ENCODE assay signal across 8 cellular contexts in the genomic region with DNA sequence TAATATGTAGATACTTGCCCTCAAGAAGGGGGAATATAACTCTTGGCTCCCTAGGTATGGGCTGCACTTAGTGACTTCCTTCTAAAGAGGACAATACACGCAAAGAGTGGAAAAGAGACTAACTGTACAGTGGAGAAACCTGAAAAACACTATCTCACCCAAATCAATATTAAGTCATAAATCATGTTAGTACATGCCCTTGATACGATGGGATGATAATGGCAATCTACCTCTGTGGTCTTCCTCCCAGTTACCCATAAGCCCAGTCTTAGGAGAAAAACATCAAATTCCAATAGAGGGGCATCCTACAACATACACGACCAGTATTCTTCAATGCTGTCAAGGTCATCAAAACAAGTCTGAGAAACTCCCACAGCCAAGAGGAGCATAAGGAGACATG. TPM values are rescaled to one million over a fixed set of nuclear protein-coding genes. Genes with fewer than 3 reads are reported as not detected.
DNase-seq lines count a peak whose midpoint lies in the region; ATAC-seq and TF ChIP-seq lines count a peak whose summit lies in the region.
"Had no signal": no experiment of that assay in that cellular context is flagged by ENCODE, and none has a peak within 500 bp of the region (broad histone marks: within the 10 kb centered on the region; RNA-seq: fewer than 3 reads in every experiment).

No MANE protein-coding gene starts in this region.

- intact Hi-C loops in activated B cell treated with CpG ODN at 0.5 μM for 24 hours (cut with micrococcal nuclease) = loop anchor here (5.0 to 10.0 kb wide), 5 partner anchors 110 to 470 kb away; a partner anchor contains a TSS

- no peaks in the 10 kb centered on the region for H3K9me3 Mint-ChIP-seq in activated B cell treated with CpG ODN at 0.5 μM for 24 hours
- no peaks in the 10 kb centered on the region for H3K9me3 Mint-ChIP-seq in stimulated activated memory B cell treated with anti-CD40 and anti-IgM and Interleukin-4, amounts not matched to agents 10 μg/mL and 1 μg/mL and 100 μg/mL, for 72 hours

- no peaks in the 10 kb centered on the region for H3K9me3 ChIP-seq in hepatocyte (ENCODE audit: low read depth)

- H3K9me2 ChIP-seq in hepatocyte (replicated peaks; ENCODE audit: insufficient read depth) = no peaks in the 10 kb centered on the region

- peak overlapping the region; percentile 98 for H3K4me3 Mint-ChIP-seq in activated B cell treated with CpG ODN at 0.5 μM for 24 hours
- H3K4me3 Mint-ChIP-seq in stimulated activated memory B cell treated with anti-CD40 and anti-IgM and Interleukin-4, amounts not matched to agents 10 μg/mL and 1 μg/mL and 100 μg/mL, for 72 hours = peak overlapping the region; percentile 89

- H3K4me1 ChIP-seq in hepatocyte (ENCODE audit: insufficient read depth) = peaks cover 32% of the 10 kb centered on the region

- H3K4me2 ChIP-seq in hepatocyte = peak overlapping the region; percentile 83

- no peak for TF ChIP-seq CTCF in HFF-Myc (IDR thresholded peaks at IDR 0.05; ENCODE audit: low read depth, low read length, missing control alignments)
- no peak for TF ChIP-seq CTCF in activated B cell treated with CpG ODN at 0.5 μM for 24 hours (IDR thresholded peaks at IDR 0.05)
- TF ChIP-seq CTCF in hepatocyte (IDR thresholded peaks at IDR 0.05; ENCODE audit: poor library complexity) = no peak

- POLR2A ChIA-PET in activated B cell treated with CpG ODN at 0.5 μM for 24 hours (lab: Charles Lee) = interaction anchor here (1.4 to 3.2 kb wide), 2 partner anchors 115 to 247 kb away, joined by 5 to 27 read pairs; a partner anchor contains a TSS

- H3K27me3 Mint-ChIP-seq in activated B cell treated with CpG ODN at 0.5 μM for 24 hours = no peaks in the 10 kb centered on the region
- H3K27me3 Mint-ChIP-seq in stimulated activated memory B cell treated with anti-CD40 and anti-IgM and Interleukin-4, amounts not matched to agents 10 μg/mL and 1 μg/mL and 100 μg/mL, for 72 hours = no peaks in the 10 kb centered on the region

- no peaks in the 10 kb centered on the region for H3K36me3 ChIP-seq in hepatocyte (replicated peaks; ENCODE audit: insufficient read depth, low read depth)

- no peak for ATAC-seq in activated B cell treated with CpG ODN at 0.5 μM for 24 hours (ENCODE audit: low read depth)
- no peak for ATAC-seq in stimulated activated memory B cell treated with anti-CD40 and anti-IgM and Interleukin-4, amounts not matched to agents 10 μg/mL and 1 μg/mL and 100 μg/mL, for 72 hours
- no peak for ATAC-seq in HG03457 (IDR thresholded peaks at IDR 0.05; ENCODE audit: unreplicated experiment)

- H3K36me3 Mint-ChIP-seq in activated B cell treated with CpG ODN at 0.5 μM for 24 hours (ENCODE audit: low read depth) = peaks cover 35% of the 10 kb centered on the region
- peaks cover 23% of the 10 kb centered on the region for H3K36me3 Mint-ChIP-seq in stimulated activated memory B cell treated with anti-CD40 and anti-IgM and Interleukin-4, amounts not matched to agents 10 μg/mL and 1 μg/mL and 100 μg/mL, for 72 hours

- no peak for DNase-seq in HFF-Myc (ENCODE audit: extremely low read depth, low read depth)
- DNase-seq in activated B cell treated with CpG ODN at 0.5 μM for 24 hours = no peak
- no peak for DNase-seq in hepatocyte (ENCODE audit: low spot score)
- no peak for DNase-seq in HuH-7.5 (ENCODE audit: low spot score)
- no peak for DNase-seq in ecto neural progenitor cell (ENCODE audit: low spot score)

- peaks cover 32% of the 10 kb centered on the region for H4K20me1 ChIP-seq in hepatocyte (ENCODE audit: insufficient read depth, poor library complexity, severe bottlenecking)

- peak overlapping the region; percentile 99 for H3K27ac Mint-ChIP-seq in activated B cell treated with CpG ODN at 0.5 μM for 24 hours
- H3K27ac Mint-ChIP-seq in stimulated activated memory B cell treated with anti-CD40 and anti-IgM and Interleukin-4, amounts not matched to agents 10 μg/mL and 1 μg/mL and 100 μg/mL, for 72 hours = peak overlapping the region; percentile 97

- WGBS in hepatocyte (ENCODE audit: low lambda C conversion rate, missing lambda C conversion rate) = 50% methylated on average over 3 of the region's 3 CpGs

- H3K4me1 Mint-ChIP-seq in activated B cell treated with CpG ODN at 0.5 μM for 24 hours = peaks cover 73% of the 10 kb centered on the region
- peaks cover 77% of the 10 kb centered on the region for H3K4me1 Mint-ChIP-seq in stimulated activated memory B cell treated with anti-CD40 and anti-IgM and Interleukin-4, amounts not matched to agents 10 μg/mL and 1 μg/mL and 100 μg/mL, for 72 hours

- H3K79me2 ChIP-seq in hepatocyte = peaks cover 51% of the 10 kb centered on the region

- H2AFZ ChIP-seq in hepatocyte = no peak overlapping the region

- H3K27ac ChIP-seq in hepatocyte = peak overlapping the region; percentile 95

- CTCF ChIA-PET in activated B cell treated with CpG ODN at 0.5 μM for 24 hours (lab: Charles Lee) = no interaction called here

- no peaks in the 10 kb centered on the region for H3K27me3 ChIP-seq in hepatocyte

- H3K4me3 ChIP-seq in HFF-Myc (replicated peaks; ENCODE audit: low read depth, low read length) (peak overlapping the region; percentile 93), hepatocyte (peak overlapping the region; percentile 48)

RNA-seq across cellular contexts. Expression of a gene that starts 1.3 kb away (rescaled TPM):
- 72.5 and 75.7 TPM in 2 replicates for total RNA-seq in activated B cell treated with CpG ODN at 0.5 μM for 24 hours
- 37.2 and 42.3 TPM in 2 replicates for total RNA-seq in hepatocyte
- 27.2 and 29.3 TPM in 2 replicates for polyA plus RNA-seq in hepatocyte

RNA-seq across cellular contexts. Expression of a gene that starts 48.6 kb away (rescaled TPM):
- total RNA-seq in activated B cell treated with CpG ODN at 0.5 μM for 24 hours = not detected in 2 replicates
- 2.6 and 3.6 TPM in 2 replicates for total RNA-seq in hepatocyte
- polyA plus RNA-seq in hepatocyte = 1.2 and 1.5 TPM in 2 replicates
- total RNA-seq: subcutaneous adipose tissue had no signal

RNA-seq across cellular contexts. Expression of a gene that starts 50.9 kb away (rescaled TPM):
- total RNA-seq in activated B cell treated with CpG ODN at 0.5 μM for 24 hours (not detected in 2 replicates), hepatocyte (0.12 and 0.27 TPM in 2 replicates)
- 0.16 and 1.1 TPM in 2 replicates for polyA plus RNA-seq in hepatocyte
- total RNA-seq: subcutaneous adipose tissue had no signal
